In the genomic region with DNA sequence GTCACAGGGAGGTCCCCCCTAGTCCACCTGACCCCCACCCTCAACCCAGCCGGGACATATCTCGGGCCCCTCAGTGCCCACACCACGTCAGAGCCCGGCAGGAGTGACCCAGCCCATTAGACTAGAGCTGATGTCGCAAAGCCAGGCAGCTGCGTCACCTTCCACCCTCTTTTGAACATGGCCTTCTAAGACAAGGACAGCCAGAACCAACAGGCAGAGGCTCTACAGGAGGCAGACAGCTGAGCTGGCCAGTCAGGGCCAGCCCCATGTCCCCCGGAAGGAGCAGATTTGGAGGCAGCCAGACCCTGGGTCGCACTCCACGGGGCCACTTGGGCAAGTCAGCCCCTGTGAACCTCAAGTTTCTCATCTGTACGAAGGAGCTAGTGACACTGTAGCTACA, we compare ENCODE assay signal across 1 cellular context.
TF ChIP-seq lines count a peak whose summit lies in the region.

No MANE protein-coding gene starts in this region.

TF ChIP-seq in liver, 16 proteins besides CTCF, POLR2A, EP300 and RAD21 (continued from another document):
- TF ChIP-seq, protein P1, sequence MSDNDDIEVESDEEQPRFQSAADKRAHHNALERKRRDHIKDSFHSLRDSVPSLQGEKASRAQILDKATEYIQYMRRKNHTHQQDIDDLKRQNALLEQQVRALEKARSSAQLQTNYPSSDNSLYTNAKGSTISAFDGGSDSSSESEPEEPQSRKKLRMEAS (IDR thresholded peaks at IDR 0.05): no peak
- TF ChIP-seq FOXA1 (IDR thresholded peaks at IDR 0.05) (no peak), FOXA2 (IDR thresholded peaks at IDR 0.05) (no peak), HNF4G (IDR thresholded peaks at IDR 0.05) (no peak), TAF1 (conservative IDR thresholded peaks at IDR 0.05) (no peak), JUND (IDR thresholded peaks at IDR 0.05) (no peak)
- TF ChIP-seq, protein P2, sequence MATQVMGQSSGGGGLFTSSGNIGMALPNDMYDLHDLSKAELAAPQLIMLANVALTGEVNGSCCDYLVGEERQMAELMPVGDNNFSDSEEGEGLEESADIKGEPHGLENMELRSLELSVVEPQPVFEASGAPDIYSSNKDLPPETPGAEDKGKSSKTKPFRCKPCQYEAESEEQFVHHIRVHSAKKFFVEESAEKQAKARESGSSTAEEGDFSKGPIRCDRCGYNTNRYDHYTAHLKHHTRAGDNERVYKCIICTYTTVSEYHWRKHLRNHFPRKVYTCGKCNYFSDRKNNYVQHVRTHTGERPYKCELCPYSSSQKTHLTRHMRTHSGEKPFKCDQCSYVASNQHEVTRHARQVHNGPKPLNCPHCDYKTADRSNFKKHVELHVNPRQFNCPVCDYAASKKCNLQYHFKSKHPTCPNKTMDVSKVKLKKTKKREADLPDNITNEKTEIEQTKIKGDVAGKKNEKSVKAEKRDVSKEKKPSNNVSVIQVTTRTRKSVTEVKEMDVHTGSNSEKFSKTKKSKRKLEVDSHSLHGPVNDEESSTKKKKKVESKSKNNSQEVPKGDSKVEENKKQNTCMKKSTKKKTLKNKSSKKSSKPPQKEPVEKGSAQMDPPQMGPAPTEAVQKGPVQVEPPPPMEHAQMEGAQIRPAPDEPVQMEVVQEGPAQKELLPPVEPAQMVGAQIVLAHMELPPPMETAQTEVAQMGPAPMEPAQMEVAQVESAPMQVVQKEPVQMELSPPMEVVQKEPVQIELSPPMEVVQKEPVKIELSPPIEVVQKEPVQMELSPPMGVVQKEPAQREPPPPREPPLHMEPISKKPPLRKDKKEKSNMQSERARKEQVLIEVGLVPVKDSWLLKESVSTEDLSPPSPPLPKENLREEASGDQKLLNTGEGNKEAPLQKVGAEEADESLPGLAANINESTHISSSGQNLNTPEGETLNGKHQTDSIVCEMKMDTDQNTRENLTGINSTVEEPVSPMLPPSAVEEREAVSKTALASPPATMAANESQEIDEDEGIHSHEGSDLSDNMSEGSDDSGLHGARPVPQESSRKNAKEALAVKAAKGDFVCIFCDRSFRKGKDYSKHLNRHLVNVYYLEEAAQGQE (IDR thresholded peaks at IDR 0.05): no peak
TF ChIP-seq in liver: peak in this region for 0.
